Comparison of ENCODE assay signal across 1 cellular context in genomic region chr5:121175986-121176385, GRCh38.
TF ChIP-seq lines count a peak whose summit lies in the region.

No MANE protein-coding gene starts in this region.

TF ChIP-seq in GM23338, 12 proteins besides CTCF, POLR2A, EP300 and RAD21 (continued from another document):
- no peak for TF ChIP-seq REST (IDR thresholded peaks at IDR 0.05; ENCODE audit: unreplicated experiment)
- TF ChIP-seq POLR2AphosphoS5 (IDR thresholded peaks at IDR 0.05; ENCODE audit: low read depth) = no peak
- no peak for TF ChIP-seq NANOG (IDR thresholded peaks at IDR 0.05; ENCODE audit: borderline replicate concordance)
